Comparison of ENCODE assay signal across 13 cellular contexts in the genomic region with DNA sequence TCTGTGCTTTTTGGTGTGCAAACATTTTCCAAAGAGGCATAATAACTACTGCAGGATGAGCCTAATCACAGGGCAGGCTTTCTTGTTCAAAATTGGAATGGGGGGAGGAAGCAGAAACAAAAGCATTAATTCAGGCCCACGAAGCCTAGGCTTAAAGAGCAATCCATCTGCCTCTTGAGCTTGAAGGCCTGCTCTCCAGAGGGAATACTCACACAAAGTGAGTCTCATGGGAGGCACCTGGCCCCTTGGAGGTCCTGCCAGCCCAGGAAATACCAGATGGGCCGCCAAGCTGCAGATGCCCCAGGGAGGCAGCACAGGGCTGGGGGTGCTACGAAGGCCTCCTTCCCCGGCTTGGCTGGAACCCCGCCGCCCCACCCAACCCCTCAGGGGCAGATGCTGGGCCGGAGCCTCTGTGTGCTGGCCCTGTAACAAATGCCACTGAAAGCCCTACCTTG. TPM values are rescaled to one million over a fixed set of nuclear protein-coding genes. Genes with fewer than 3 reads are reported as not detected.
DNase-seq lines count a peak whose midpoint lies in the region; ATAC-seq and TF ChIP-seq lines count a peak whose summit lies in the region.
"Had no signal": no experiment of that assay in that cellular context is flagged by ENCODE, and none has a peak within 500 bp of the region (broad histone marks: within the 10 kb centered on the region; RNA-seq: fewer than 3 reads in every experiment).

No MANE protein-coding gene starts in this region.

- H3K27me3 Mint-ChIP-seq in glutamatergic neuron (ENCODE audit: unreplicated experiment), result peaks cover 5% of the 10 kb centered on the region
- H3K27me3 Mint-ChIP-seq in activated T-helper 1 cell treated with anti-CD3 and anti-CD28 coated beads, Interleukin-12 subunit alpha, Interleukin-12 subunit beta, Interleukin-2, Interleukin-4 antibody, amounts not matched to agents 30 ng/mL and 10 ng/mL and 1 ng/mL, durations not matched to agents 14 hours and 24 hours and 36 hours (ENCODE audit: insufficient read depth), result no peaks in the 10 kb centered on the region
- H3K27me3 Mint-ChIP-seq: naive thymus-derived CD4-positive, alpha-beta T cell had no signal

- DNase-seq in DMS 273 (lab: John Stamatoyannopoulos, UW; ENCODE audit: unreplicated experiment) (peak; percentile 69), NCI-H1105 (lab: John Stamatoyannopoulos, UW) (peak; percentile 24), NCI-H524 (lab: John Stamatoyannopoulos, UW) (peak; percentile 98 to 100), glutamatergic neuron (no peak), left colon (no peak)
- DNase-seq in stimulated activated CD4-positive, alpha-beta T cell treated with anti-CD3 and anti-CD28 coated beads, Interleukin-2, amount 100 ng/mL, for 48 hours, result no peak
- DNase-seq in activated T-helper 1 cell treated with anti-CD3 and anti-CD28 coated beads, Interleukin-12 subunit alpha, Interleukin-12 subunit beta, Interleukin-2, Interleukin-4 antibody, amounts not matched to agents 30 ng/mL and 10 ng/mL and 1 ng/mL, durations not matched to agents 14 hours and 24 hours and 36 hours (ENCODE audit: low spot score), result no peak
- DNase-seq: activated CD8-positive, alpha-beta memory T cell treated with anti-CD3 and anti-CD28 coated beads for 24 hours; anterior cingulate cortex; gastrocnemius medialis; naive thymus-derived CD4-positive, alpha-beta T cell; SW 1271 had no signal

- H3K36me3 Mint-ChIP-seq in glutamatergic neuron (ENCODE audit: unreplicated experiment), result no peaks in the 10 kb centered on the region
- peaks cover 3% of the 10 kb centered on the region for H3K36me3 Mint-ChIP-seq in activated T-helper 1 cell treated with anti-CD3 and anti-CD28 coated beads, Interleukin-12 subunit alpha, Interleukin-12 subunit beta, Interleukin-2, Interleukin-4 antibody, amounts not matched to agents 30 ng/mL and 10 ng/mL and 1 ng/mL, durations not matched to agents 14 hours and 24 hours and 36 hours (ENCODE audit: low read depth)

- intact Hi-C loops in left colon (cut with DNase I, micrococcal nuclease), result no loop called here
- intact Hi-C loops in activated T-helper 1 cell treated with anti-CD3 and anti-CD28 coated beads, Interleukin-12 subunit alpha, Interleukin-12 subunit beta, Interleukin-2, Interleukin-4 antibody, amounts not matched to agents 30 ng/mL and 10 ng/mL and 1 ng/mL, durations not matched to agents 14 hours and 24 hours and 36 hours (cut with micrococcal nuclease), result no loop called here

- peak overlapping the region; percentile 77 for H3K4me3 Mint-ChIP-seq in glutamatergic neuron (ENCODE audit: unreplicated experiment)
- no peak overlapping the region for H3K4me3 Mint-ChIP-seq in activated T-helper 1 cell treated with anti-CD3 and anti-CD28 coated beads, Interleukin-12 subunit alpha, Interleukin-12 subunit beta, Interleukin-2, Interleukin-4 antibody, amounts not matched to agents 30 ng/mL and 10 ng/mL and 1 ng/mL, durations not matched to agents 14 hours and 24 hours and 36 hours
- H3K4me3 Mint-ChIP-seq: naive thymus-derived CD4-positive, alpha-beta T cell had no signal

- TF ChIP-seq CTCF in glutamatergic neuron (IDR thresholded peaks at IDR 0.05; ENCODE audit: partially characterized antibody, unreplicated experiment), result no peak

- H3K9me3 Mint-ChIP-seq in glutamatergic neuron (ENCODE audit: unreplicated experiment), result peaks cover 7% of the 10 kb centered on the region
- H3K9me3 Mint-ChIP-seq in activated T-helper 1 cell treated with anti-CD3 and anti-CD28 coated beads, Interleukin-12 subunit alpha, Interleukin-12 subunit beta, Interleukin-2, Interleukin-4 antibody, amounts not matched to agents 30 ng/mL and 10 ng/mL and 1 ng/mL, durations not matched to agents 14 hours and 24 hours and 36 hours, result no peaks in the 10 kb centered on the region
- H3K9me3 Mint-ChIP-seq: naive thymus-derived CD4-positive, alpha-beta T cell had no signal

- peak overlapping the region; percentile 87 for H3K27ac Mint-ChIP-seq in glutamatergic neuron (ENCODE audit: unreplicated experiment)
- H3K27ac Mint-ChIP-seq in activated T-helper 1 cell treated with anti-CD3 and anti-CD28 coated beads, Interleukin-12 subunit alpha, Interleukin-12 subunit beta, Interleukin-2, Interleukin-4 antibody, amounts not matched to agents 30 ng/mL and 10 ng/mL and 1 ng/mL, durations not matched to agents 14 hours and 24 hours and 36 hours, result no peak overlapping the region

- H3K4me1 Mint-ChIP-seq in glutamatergic neuron (ENCODE audit: low read depth, unreplicated experiment), result peaks cover 32% of the 10 kb centered on the region
- H3K4me1 Mint-ChIP-seq in activated T-helper 1 cell treated with anti-CD3 and anti-CD28 coated beads, Interleukin-12 subunit alpha, Interleukin-12 subunit beta, Interleukin-2, Interleukin-4 antibody, amounts not matched to agents 30 ng/mL and 10 ng/mL and 1 ng/mL, durations not matched to agents 14 hours and 24 hours and 36 hours (ENCODE audit: low read depth), result no peaks in the 10 kb centered on the region

- no peak for ATAC-seq in left colon
- no peak for ATAC-seq in HG02763 (IDR thresholded peaks at IDR 0.05; ENCODE audit: unreplicated experiment)
- ATAC-seq: gastrocnemius medialis; naive thymus-derived CD4-positive, alpha-beta T cell had no signal

RNA-seq across cellular contexts. Expression of gene COMT, which starts 39.3 kb away (rescaled TPM):
- total RNA-seq in glutamatergic neuron (ENCODE audit: unreplicated experiment) (34.8 TPM), left colon (10 to 100 TPM; 58.2 to 71.3 TPM)
- total RNA-seq in activated T-helper 1 cell treated with anti-CD3 and anti-CD28 coated beads, Interleukin-12 subunit alpha, Interleukin-12 subunit beta, Interleukin-2, Interleukin-4 antibody, amounts not matched to agents 30 ng/mL and 10 ng/mL and 1 ng/mL, durations not matched to agents 14 hours and 24 hours and 36 hours, result 99.4 and 112 TPM in 2 replicates

RNA-seq across cellular contexts. Expression of gene TXNRD2, which starts 39.3 kb away (rescaled TPM):
- 6.4 TPM for total RNA-seq in glutamatergic neuron (ENCODE audit: unreplicated experiment)
- total RNA-seq in left colon, result 10 to 100 TPM; 18.2 to 21.5 TPM
- 19.0 and 20.0 TPM in 2 replicates for total RNA-seq in activated T-helper 1 cell treated with anti-CD3 and anti-CD28 coated beads, Interleukin-12 subunit alpha, Interleukin-12 subunit beta, Interleukin-2, Interleukin-4 antibody, amounts not matched to agents 30 ng/mL and 10 ng/mL and 1 ng/mL, durations not matched to agents 14 hours and 24 hours and 36 hours

RNA-seq across cellular contexts. Expression of gene GNB1L, which starts 47.6 kb away (rescaled TPM):
- total RNA-seq in glutamatergic neuron (ENCODE audit: unreplicated experiment), result 5.0 TPM
- 1 to 10 TPM; 3.3 to 4.6 TPM for total RNA-seq in left colon
- 20.6 and 21.5 TPM in 2 replicates for total RNA-seq in activated T-helper 1 cell treated with anti-CD3 and anti-CD28 coated beads, Interleukin-12 subunit alpha, Interleukin-12 subunit beta, Interleukin-2, Interleukin-4 antibody, amounts not matched to agents 30 ng/mL and 10 ng/mL and 1 ng/mL, durations not matched to agents 14 hours and 24 hours and 36 hours

RNA-seq across cellular contexts. Expression of gene RTL10, which starts 47.6 kb away (rescaled TPM):
- total RNA-seq in glutamatergic neuron (ENCODE audit: unreplicated experiment), result 12.1 TPM
- total RNA-seq in left colon, result 1 to 10 TPM; 8.2 to 9.0 TPM
- total RNA-seq in activated T-helper 1 cell treated with anti-CD3 and anti-CD28 coated beads, Interleukin-12 subunit alpha, Interleukin-12 subunit beta, Interleukin-2, Interleukin-4 antibody, amounts not matched to agents 30 ng/mL and 10 ng/mL and 1 ng/mL, durations not matched to agents 14 hours and 24 hours and 36 hours, result 22.2 and 24.1 TPM in 2 replicates

Comparison
In these comparisons a context has a peak if more than half of its experiments do, and no peak if none do; other contexts are left out.
1. DNase-seq: peak in DMS 273 (single experiment), NCI-H1105 (single experiment) and NCI-H524 (2 of 2); none in glutamatergic neuron (single experiment), stimulated activated CD4-positive, alpha-beta T cell treated with anti-CD3 and anti-CD28 coated beads, Interleukin-2, amount 100 ng/mL, for 48 hours (0 of 2), left colon (0 of 2) and activated T-helper 1 cell treated with anti-CD3 and anti-CD28 coated beads, Interleukin-12 subunit alpha, Interleukin-12 subunit beta, Interleukin-2, Interleukin-4 antibody, amounts not matched to agents 30 ng/mL and 10 ng/mL and 1 ng/mL, durations not matched to agents 14 hours and 24 hours and 36 hours (single experiment).